ENCODE assay signal across 16 cellular contexts in genomic region chr5:122757268-122757667, GRCh38. TPM values are rescaled to one million over a fixed set of nuclear protein-coding genes. Genes with fewer than 3 reads are reported as not detected.
DNase-seq lines count a peak whose midpoint lies in the region; ATAC-seq and TF ChIP-seq lines count a peak whose summit lies in the region.
"Had no signal": no experiment of that assay in that cellular context is flagged by ENCODE, and none has a peak within 500 bp of the region (broad histone marks: within the 10 kb centered on the region; RNA-seq: fewer than 3 reads in every experiment).

No MANE protein-coding gene starts in this region.

- H3K4me3 Mint-ChIP-seq in natural killer cell treated with Interleukin-12 subunit alpha and Interleukin-12 subunit beta and Interleukin-15 and Interleukin-18, amount 100 ng/mL, for 72 hours: peak overlapping the region; percentile 48
- H3K4me3 Mint-ChIP-seq in natural killer cell: no peak overlapping the region
- peak overlapping the region in 1 of 2 donors; percentile 17 for H3K4me3 Mint-ChIP-seq in stimulated activated naive B cell treated with anti-CD40 and anti-IgM and Interleukin-4, amounts not matched to agents 10 μg/mL and 1 μg/mL and 100 μg/mL, for 72 hours

- peak overlapping the region in 1 of 2 donors; percentile 63 for H3K27ac Mint-ChIP-seq in natural killer cell treated with Interleukin-12 subunit alpha and Interleukin-12 subunit beta and Interleukin-15 and Interleukin-18, amount 100 ng/mL, for 72 hours
- no peak overlapping the region for H3K27ac Mint-ChIP-seq in natural killer cell
- H3K27ac Mint-ChIP-seq in stimulated activated naive B cell treated with anti-CD40 and anti-IgM and Interleukin-4, amounts not matched to agents 10 μg/mL and 1 μg/mL and 100 μg/mL, for 72 hours: peak overlapping the region; percentile 73

- CTCF ChIA-PET in RWPE1 (lab: Yijun Ruan, JAX): interaction anchor here (0.6 to 0.7 kb wide), 2 partner anchors 29 to 854 kb away, joined by 3 to 4 read pairs; no protein-coding TSS in a partner anchor

- peaks cover 0 to 13% of the 10 kb centered on the region in 2 donors for H3K4me1 Mint-ChIP-seq in natural killer cell treated with Interleukin-12 subunit alpha and Interleukin-12 subunit beta and Interleukin-15 and Interleukin-18, amount 100 ng/mL, for 72 hours (ENCODE audit: low read depth in 2 of 2)
- H3K4me1 Mint-ChIP-seq in natural killer cell: no peaks in the 10 kb centered on the region
- peaks cover 19 to 24% of the 10 kb centered on the region in 2 donors for H3K4me1 Mint-ChIP-seq in stimulated activated naive B cell treated with anti-CD40 and anti-IgM and Interleukin-4, amounts not matched to agents 10 μg/mL and 1 μg/mL and 100 μg/mL, for 72 hours

- TF ChIP-seq CTCF in natural killer cell (IDR thresholded peaks at IDR 0.05) (no peak), RWPE1 (conservative IDR thresholded peaks at IDR 0.05; ENCODE audit: low read depth) (no peak)

- peaks cover 6 to 11% of the 10 kb centered on the region in 2 donors for H3K27me3 Mint-ChIP-seq in natural killer cell treated with Interleukin-12 subunit alpha and Interleukin-12 subunit beta and Interleukin-15 and Interleukin-18, amount 100 ng/mL, for 72 hours
- no peaks in the 10 kb centered on the region for H3K27me3 Mint-ChIP-seq in natural killer cell (ENCODE audit: low read depth in 2 of 2)
- peaks cover 0 to 4% of the 10 kb centered on the region in 2 donors for H3K27me3 Mint-ChIP-seq in stimulated activated naive B cell treated with anti-CD40 and anti-IgM and Interleukin-4, amounts not matched to agents 10 μg/mL and 1 μg/mL and 100 μg/mL, for 72 hours

- no peak for DNase-seq in natural killer cell treated with Interleukin-12 subunit alpha and Interleukin-12 subunit beta and Interleukin-15 and Interleukin-18, amount 100 ng/mL, for 72 hours (ENCODE audit: low spot score)
- DNase-seq in natural killer cell (no peak), NCI-H2107 treated with DMSO at 0.1 percent for 48 hours (lab: John Stamatoyannopoulos, UW; ENCODE audit: unreplicated experiment) (no peak), NCI-H526 (lab: John Stamatoyannopoulos, UW) (no peak), RWPE1 (ENCODE audit: low spot score) (no peak)
- DNase-seq in stimulated activated naive B cell treated with anti-CD40 and anti-IgM and Interleukin-4, amounts not matched to agents 10 μg/mL and 1 μg/mL and 100 μg/mL, for 72 hours: no peak
- DNase-seq: ACHN; activated T-cell treated with anti-CD3 and anti-CD28 coated beads, Interleukin-2, amount 50 U/mL, for 1 hour; aorta; DMS153; foreskin fibroblast; NCI-H1105; NCI-H526 treated with DMSO at 0.1 percent for 48 hours; stimulated activated CD4-positive, alpha-beta T cell treated with anti-CD3 and anti-CD28 coated beads, Interleukin-1b, Interleukin-23, amount 100 ng/mL, for 48 hours had no signal

- intact Hi-C loops in natural killer cell (cut with micrococcal nuclease): no loop called here

- H3K27ac ChIP-seq in RWPE1: no peak overlapping the region

- no peaks in the 10 kb centered on the region for H3K9me3 Mint-ChIP-seq in natural killer cell treated with Interleukin-12 subunit alpha and Interleukin-12 subunit beta and Interleukin-15 and Interleukin-18, amount 100 ng/mL, for 72 hours
- H3K9me3 Mint-ChIP-seq in natural killer cell: no peaks in the 10 kb centered on the region
- no peaks in the 10 kb centered on the region for H3K9me3 Mint-ChIP-seq in stimulated activated naive B cell treated with anti-CD40 and anti-IgM and Interleukin-4, amounts not matched to agents 10 μg/mL and 1 μg/mL and 100 μg/mL, for 72 hours

- H3K36me3 Mint-ChIP-seq in natural killer cell treated with Interleukin-12 subunit alpha and Interleukin-12 subunit beta and Interleukin-15 and Interleukin-18, amount 100 ng/mL, for 72 hours: no peaks in the 10 kb centered on the region
- H3K36me3 Mint-ChIP-seq in natural killer cell: no peaks in the 10 kb centered on the region
- no peaks in the 10 kb centered on the region for H3K36me3 Mint-ChIP-seq in stimulated activated naive B cell treated with anti-CD40 and anti-IgM and Interleukin-4, amounts not matched to agents 10 μg/mL and 1 μg/mL and 100 μg/mL, for 72 hours

- ATAC-seq in natural killer cell treated with Interleukin-12 subunit alpha and Interleukin-12 subunit beta and Interleukin-15 and Interleukin-18, amount 100 ng/mL, for 72 hours: peak in 1 of 2 donors; percentile 81
- no peak for ATAC-seq in natural killer cell
- peak; percentile 67 for ATAC-seq in GM21529 (IDR thresholded peaks at IDR 0.05; ENCODE audit: unreplicated experiment)
- ATAC-seq in HG03196 (IDR thresholded peaks at IDR 0.05; ENCODE audit: unreplicated experiment): peak; percentile 47
- ATAC-seq in stimulated activated naive B cell treated with anti-CD40 and anti-IgM and Interleukin-4, amounts not matched to agents 10 μg/mL and 1 μg/mL and 100 μg/mL, for 72 hours (replicated peaks): peak; percentile 63 to 77

- POLR2A ChIA-PET in RWPE1 (lab: Yijun Ruan, JAX; ENCODE audit: low non-redundant PET): no interaction called here

RNA-seq across cellular contexts. Expression of gene SNX2, which starts 17.6 kb away (rescaled TPM):
- total RNA-seq in natural killer cell treated with Interleukin-12 subunit alpha and Interleukin-12 subunit beta and Interleukin-15 and Interleukin-18, amount 100 ng/mL, for 72 hours: 10 to 100 TPM; 23.8 to 26.6 TPM
- total RNA-seq in natural killer cell: 10 to 100 TPM; 47.9 to 57.4 (median 53.2) TPM

Comparison
In these comparisons a context has a peak if more than half of its experiments do, and no peak if none do; other contexts are left out.
1. ATAC-seq: peak in GM21529 (single experiment), HG03196 (single experiment) and stimulated activated naive B cell treated with anti-CD40 and anti-IgM and Interleukin-4, amounts not matched to agents 10 μg/mL and 1 μg/mL and 100 μg/mL, for 72 hours (2 of 2); none in natural killer cell (0 of 3).